In genomic region chr17:76397687-76398522, GRCh38 we compare ENCODE assay signal across 8 cellular contexts. TPM values are rescaled to one million over a fixed set of nuclear protein-coding genes. Genes with fewer than 3 reads are reported as not detected.
DNase-seq lines count a peak whose midpoint lies in the region; ATAC-seq, FAIRE-seq and TF ChIP-seq lines count a peak whose summit lies in the region.

No MANE protein-coding gene starts in this region.

- H3K27me3 Mint-ChIP-seq in WTC11 (ENCODE audit: low read depth): no peaks in the 10 kb centered on the region

- no peak overlapping the region for H3K4me2 ChIP-seq in A549
- no peak overlapping the region for H3K4me2 ChIP-seq in mammary epithelial cell (ENCODE audit: insufficient read depth, low read depth, low read length)

- peak; percentile 88 to 90 for DNase-seq in A549 (ENCODE audit: low read depth in 1 of 2, low spot score in 1 of 2)
- peak; percentile 83 for DNase-seq in GM19238 (ENCODE audit: insufficient read length, low spot score)
- peak; percentile 91 for DNase-seq in NCI-H2227 (lab: John Stamatoyannopoulos, UW; ENCODE audit: unreplicated experiment)
- DNase-seq in WTC11 (ENCODE audit: low spot score): peak; percentile 96
- peak; percentile 70 for DNase-seq in mammary epithelial cell
- peak; percentile 62 for DNase-seq in kidney epithelial cell (ENCODE audit: low read depth)
- DNase-seq in stimulated activated CD4-positive, alpha-beta T cell treated with anti-CD3 and anti-CD28 coated beads, Interleukin-1b, Interleukin-23, amount 100 ng/mL, for 48 hours: peak; percentile 83

- H3K27me3 ChIP-seq in mammary epithelial cell (ENCODE audit: insufficient read depth, low read length) (no peaks in the 10 kb centered on the region), kidney epithelial cell (ENCODE audit: control insufficient read depth, insufficient read depth, low read length) (no peaks in the 10 kb centered on the region)

- dilution Hi-C loops in mammary epithelial cell (cut with HindIII; ENCODE audit: low sequenced_read_pairs): loop anchor here (5.0 to 10.0 kb wide), 4 partner anchors 34 to 107 kb away; partner anchors contain the start of genes AANAT and RHBDF2

- H3K27ac ChIP-seq in A549: no peak overlapping the region
- H3K27ac ChIP-seq in mammary epithelial cell (ENCODE audit: insufficient read depth, low read depth, low read length): no peak overlapping the region

- ATAC-seq in A549 (peak; percentile 78 to 93), WTC11 (peak; percentile 95), GM18907 (IDR thresholded peaks at IDR 0.05; ENCODE audit: unreplicated experiment) (no peak)

- intact Hi-C loops in mammary epithelial cell (cut with micrococcal nuclease): loop anchor here (1.0 to 10.0 kb wide), 3 partner anchors 28 to 273 kb away; no protein-coding TSS in a partner anchor

- H3K4me3 ChIP-seq in A549 (no peak overlapping the region), mammary epithelial cell (replicated peaks in 1 of 3; ENCODE audit: insufficient read depth in 1 of 3, low read depth in 2 of 3, low read length in 3 of 3) (no peak overlapping the region), kidney epithelial cell (ENCODE audit: low read depth, low read length) (no peak overlapping the region)

- no peak overlapping the region for H3K9ac ChIP-seq in mammary epithelial cell (ENCODE audit: insufficient read depth, low read length)

- peak; percentile 78 to 86 for TF ChIP-seq RAD21 in A549 (conservative IDR thresholded peaks at IDR 0.05 in 1 of 2, IDR thresholded peaks at IDR 0.05 in 1 of 2)

- POLR2A ChIA-PET in A549 (lab: Yijun Ruan, JAX): interaction anchor here (0.7 to 2.0 kb wide), 4 partner anchors 11 to 306 kb away, joined by 3 to 11 read pairs (median 4); partner anchors contain the start of genes PRPSAP1 and SPHK1
- POLR2A ChIA-PET in WTC11 (lab: Charles Lee): interaction anchor here (0.6 to 1.5 kb wide), 3 partner anchors 13 to 53 kb away, joined by 3 to 4 read pairs (median 4); partner anchors contain the start of genes PRPSAP1 and SPHK1

- H3K9me3 ChIP-seq in A549 (no peaks in the 10 kb centered on the region), mammary epithelial cell (replicated peaks; ENCODE audit: insufficient read depth, low read length) (no peaks in the 10 kb centered on the region)

- no peak overlapping the region for H3K27ac Mint-ChIP-seq in WTC11

- TF ChIP-seq CTCF in A549 (IDR thresholded peaks at IDR 0.05) (peak; percentile 95), WTC11 (IDR thresholded peaks at IDR 0.05) (peak; percentile 96), mammary epithelial cell (conservative IDR thresholded peaks at IDR 0.05 in 1 of 2, IDR thresholded peaks at IDR 0.05 in 1 of 2; ENCODE audit: extremely low read depth in 1 of 2, insufficient read depth in 1 of 2, low read depth in 1 of 2, low read length in 2 of 2) (peak; percentile 97), kidney epithelial cell (IDR thresholded peaks at IDR 0.05; ENCODE audit: insufficient read depth, low read length, poor library complexity, severe bottlenecking) (peak; percentile 94)

- H4K20me1 ChIP-seq in mammary epithelial cell (ENCODE audit: insufficient read depth, low read length): no peaks in the 10 kb centered on the region

- no peak for TF ChIP-seq EP300 in A549 (IDR thresholded peaks at IDR 0.05)

- peaks cover 58% of the 10 kb centered on the region for H3K36me3 Mint-ChIP-seq in WTC11

- no peaks in the 10 kb centered on the region for H3K4me1 Mint-ChIP-seq in WTC11

- no peak for TF ChIP-seq POLR2A in A549 (IDR thresholded peaks at IDR 0.05; ENCODE audit: low read length)

- no peaks in the 10 kb centered on the region for H3K4me1 ChIP-seq in A549
- peaks cover 28% of the 10 kb centered on the region for H3K4me1 ChIP-seq in mammary epithelial cell (ENCODE audit: insufficient read depth, low read length)

- H2AFZ ChIP-seq in mammary epithelial cell (ENCODE audit: low read depth, low read length): no peak overlapping the region

- CTCF ChIA-PET in A549 (lab: Yijun Ruan, JAX) (interaction anchor here (0.5 to 43.2 kb wide), 57 partner anchors 4 to 476 kb away, joined by 3 to 1107 read pairs (median 4); partner anchors contain the start of genes AANAT, PRPSAP1, QRICH2 and SPHK1), WTC11 (lab: Charles Lee) (interaction anchor here (0.6 to 4.9 kb wide), 68 partner anchors 8 to 765 kb away, joined by 3 to 135 read pairs (median 4); partner anchors contain the start of genes AANAT, CDK3, JMJD6 and METTL23), mammary epithelial cell (lab: Charles Lee; ENCODE audit: low non-redundant PET) (interaction anchor here (0.5 to 0.7 kb wide), 4 partner anchors 60 to 444 kb away, joined by 3 to 5 read pairs (median 4); no protein-coding TSS in a partner anchor)

- H3K36me3 ChIP-seq in mammary epithelial cell (ENCODE audit: insufficient read depth, low read length): peaks cover 22% of the 10 kb centered on the region
- H3K36me3 ChIP-seq in kidney epithelial cell (ENCODE audit: control insufficient read depth, insufficient read depth, low read length): peaks cover 5% of the 10 kb centered on the region

- no peak overlapping the region for H3K4me3 Mint-ChIP-seq in WTC11

- BruUV-seq in mammary epithelial cell (replicated peaks; lab: Mats Ljungman, UMichigan): no TSS peak

- 22% methylated on average over 16 of the region's 16 CpGs for WGBS in A549 (ENCODE audit: missing lambda C conversion rate)
- WGBS in mammary epithelial cell (ENCODE audit: low coverage, missing lambda C conversion rate): 32% methylated on average over 15 of the region's 16 CpGs

- no peaks in the 10 kb centered on the region for H3K9me3 Mint-ChIP-seq in WTC11

- in situ Hi-C loops in mammary epithelial cell (cut with MboI; ENCODE audit: low sequenced_read_pairs in 2 of 2): loop anchor here (5.0 kb wide), 2 partner anchors 91 to 96 kb away; partner anchors contain the start of gene QRICH2 (in 1 of the 2)

- H3K79me2 ChIP-seq in mammary epithelial cell (ENCODE audit: insufficient read depth, low read length): no peaks in the 10 kb centered on the region

- FAIRE-seq in A549 (lab: Jason Lieb, UNC): peak; percentile 95

TF ChIP-seq in A549, 52 proteins besides CTCF, POLR2A, EP300 and RAD21:
- TF ChIP-seq JUN (IDR thresholded peaks at IDR 0.05): 0 out of 5 replicates have a peak, but pooled peaks of 1 of the 2 experiments have one; percentile 7
- peak; percentile 84 for TF ChIP-seq SMC3 (IDR thresholded peaks at IDR 0.05)
- 0 out of 2 replicates have a peak, but pooled peaks have one; percentile 8 for TF ChIP-seq PBX3 (IDR thresholded peaks at IDR 0.05)
- no peak for TF ChIP-seq EHF (CRISPR knock-in tag; IDR thresholded peaks at IDR 0.05)

TF ChIP-seq in WTC11, 78 proteins besides CTCF, POLR2A, EP300 and RAD21 (continues in another document):
- TF ChIP-seq HMGXB4 (CRISPR knock-in tag; IDR thresholded peaks at IDR 0.05) (0 out of 2 replicates have a peak, but pooled peaks have one; percentile 39), ETV6 (CRISPR knock-in tag; IDR thresholded peaks at IDR 0.05) (no peak)

RNA-seq across cellular contexts. Expression of gene SPHK1, which starts 13.5 kb away (rescaled TPM):
- polyA plus RNA-seq in A549 (2011; rRNA removed): 4.6 and 4.7 TPM in 2 replicates
- 16.5 and 17.2 TPM in 2 replicates for polyA plus RNA-seq in A549 (2012; cell fraction: cytosol; rRNA removed)
- polyA plus RNA-seq in A549 (2012; cell fraction: nucleus; rRNA removed): 45.7 and 46.2 TPM in 2 replicates
- 11.8 to 14.9 TPM (median 13.0 TPM) in 3 replicates for polyA plus RNA-seq in A549 (2017; fragmentation: RNase III; extraction: RNeasy Plus Mini Kit Qiagen cat#74134 plus additional on column Dnase treatment)
- 1.4 and 3.2 TPM in 2 replicates for polyA minus RNA-seq in A549 (2011; rRNA and poly(A)+ RNA removed)
- 2.5 to 2.9 TPM (median 2.8 TPM) in 3 replicates for total RNA-seq in WTC11 (2021)
- total RNA-seq in mammary epithelial cell: 100 to 1,000 TPM; 150 to 240 TPM
- 121 TPM for polyA plus RNA-seq in mammary epithelial cell
- 50.6 TPM for polyA minus RNA-seq in mammary epithelial cell
- total RNA-seq in kidney epithelial cell: 159 and 165 TPM in 2 replicates

RNA-seq across cellular contexts. Expression of gene PRPSAP1, which starts 44.2 kb away (rescaled TPM):
- polyA plus RNA-seq in A549 (2011; rRNA removed): 80.9 and 92.1 TPM in 2 replicates
- 85.4 and 116 TPM in 2 replicates for polyA plus RNA-seq in A549 (2012; cell fraction: cytosol; rRNA removed)
- 82.9 and 108 TPM in 2 replicates for polyA plus RNA-seq in A549 (2012; cell fraction: nucleus; rRNA removed)
- polyA plus RNA-seq in A549 (2017; fragmentation: RNase III; extraction: RNeasy Plus Mini Kit Qiagen cat#74134 plus additional on column Dnase treatment): 61.9 to 63.7 TPM (median 63.3 TPM) in 3 replicates
- 51.0 and 57.8 TPM in 2 replicates for polyA minus RNA-seq in A549 (2011; rRNA and poly(A)+ RNA removed)
- 50.0 to 56.5 TPM (median 52.3 TPM) in 3 replicates for total RNA-seq in WTC11 (2021)
- total RNA-seq in mammary epithelial cell: 10 to 100 TPM; 56.4 to 84.0 TPM
- 70.3 TPM for polyA plus RNA-seq in mammary epithelial cell
- polyA minus RNA-seq in mammary epithelial cell: 154 TPM
- 50.7 and 52.4 TPM in 2 replicates for total RNA-seq in kidney epithelial cell

RNA-seq across cellular contexts. Expression of gene UBE2O, which starts 55.0 kb away (rescaled TPM):
- polyA plus RNA-seq in A549 (2011; rRNA removed) (22.0 and 28.8 TPM in 2 replicates), A549 (2017; fragmentation: RNase III; extraction: RNeasy Plus Mini Kit Qiagen cat#74134 plus additional on column Dnase treatment) (24.5 to 25.9 TPM (median 25.7 TPM) in 3 replicates), mammary epithelial cell (14.9 TPM)
- 21.4 and 22.1 TPM in 2 replicates for polyA plus RNA-seq in A549 (2012; cell fraction: cytosol; rRNA removed)
- 69.1 and 79.4 TPM in 2 replicates for polyA plus RNA-seq in A549 (2012; cell fraction: nucleus; rRNA removed)
- polyA minus RNA-seq in A549 (2011; rRNA and poly(A)+ RNA removed): 68.8 and 81.3 TPM in 2 replicates
- total RNA-seq in WTC11 (2021) (57.1 to 68.9 TPM (median 59.6 TPM) in 3 replicates), mammary epithelial cell (10 to 100 TPM; 20.8 to 21.3 TPM), kidney epithelial cell (12.6 and 15.5 TPM in 2 replicates)
- polyA minus RNA-seq in mammary epithelial cell: 102 TPM

Comparison
In these comparisons a context has a peak if more than half of its experiments do, and no peak if none do; other contexts are left out.
1. RNA of gene SPHK1, which starts 13.5 kb away (total RNA-seq): 150 to 240 TPM in mammary epithelial cell and 159 to 165 TPM in kidney epithelial cell; 2.5 to 2.9 TPM in WTC11; every median in the first group is over 10 times any median in the second.
2. Of the 8 proteins assayed by ChIP-seq in both WTC11 and A549: peak only in WTC11: HMGXB4; only in A549: none; in both: CTCF; in neither: 5; mixed calls (peak in some experiments, not most) for 1.
3. Peak in every context shown above with its lines, with median percentiles within 50 percentile points of each other: DNase-seq and CTCF ChIP-seq.